In genomic region chr17:42325026-42325425, GRCh38 we compare ENCODE assay signal across 9 cellular contexts. TPM values are rescaled to one million over a fixed set of nuclear protein-coding genes. Genes with fewer than 3 reads are reported as not detected.
DNase-seq lines count a peak whose midpoint lies in the region; ATAC-seq and TF ChIP-seq lines count a peak whose summit lies in the region.
"Had no signal": no experiment of that assay in that cellular context is flagged by ENCODE, and none has a peak within 500 bp of the region (broad histone marks: within the 10 kb centered on the region; RNA-seq: fewer than 3 reads in every experiment).

No MANE protein-coding gene starts in this region.

- H3K4me3 ChIP-seq in aorta (ENCODE audit: low read length in 2 of 2) (no peak overlapping the region), OCI-LY7 (ENCODE audit: low read depth, low read length, poor library complexity, severe bottlenecking) (no peak overlapping the region)

- BruUV-seq in OCI-LY7 (replicated peaks; lab: Mats Ljungman, UMichigan): no TSS peak

- H3K4me2 ChIP-seq in OCI-LY7 (ENCODE audit: low read length): no peak overlapping the region

- H3K36me3 ChIP-seq in aorta (ENCODE audit: control insufficient read depth in 1 of 2, insufficient read depth in 2 of 2, low read length in 1 of 2): peaks cover 0 to 5% of the 10 kb centered on the region in 2 donors
- peaks cover 6% of the 10 kb centered on the region; the same call in 1 of the 2 replicates for H3K36me3 ChIP-seq in OCI-LY7 (ENCODE audit: insufficient read depth, low read length)

- H3K27ac ChIP-seq in aorta (ENCODE audit: low read depth in 1 of 2, low read length in 2 of 2): peak overlapping the region; percentile 22 to 65
- no peak overlapping the region for H3K27ac ChIP-seq in OCI-LY7 (ENCODE audit: low read depth, low read length, poor library complexity, severe bottlenecking)

- 15% methylated on average over 7 of the region's 7 CpGs for WGBS in aorta, 2 donors

- intact Hi-C loops in left ventricle myocardium superior (cut with micrococcal nuclease): loop anchor here (10.0 kb wide), 3 partner anchors 80 to 190 kb away; no protein-coding TSS in a partner anchor
- intact Hi-C loops in Right ventricle myocardium inferior (cut with DNase I): no loop called here
- intact Hi-C loops in aorta (cut with DNase I): loop anchor here (2.0 to 5.0 kb wide), 3 partner anchors 62 to 196 kb away; partner anchors contain the start of gene STAT3 (in 1 of the 2)
- intact Hi-C loops in OCI-LY7 (cut with micrococcal nuclease; ENCODE audit: unreplicated experiment): no loop called here

- H3K4me1 ChIP-seq in aorta (ENCODE audit: control insufficient read depth in 1 of 2, insufficient read depth in 2 of 2, low read length in 2 of 2) (no peaks in the 10 kb centered on the region), OCI-LY7 (ENCODE audit: insufficient read depth, low read length, poor library complexity, severe bottlenecking) (peaks cover 8% of the 10 kb centered on the region)

- H4K20me1 ChIP-seq in OCI-LY7 (ENCODE audit: insufficient read depth, low read length): no peaks in the 10 kb centered on the region

- H3K9me3 ChIP-seq in aorta (ENCODE audit: control insufficient read depth, low read length): no peaks in the 10 kb centered on the region
- H3K9me3 ChIP-seq in OCI-LY7 (ENCODE audit: low read length): no peaks in the 10 kb centered on the region

- H3K79me2 ChIP-seq in OCI-LY7 (ENCODE audit: insufficient read depth, low read depth, low read length): no peaks in the 10 kb centered on the region

- ATAC-seq in left ventricle myocardium superior: peak; percentile 43
- ATAC-seq in Right ventricle myocardium inferior: no peak
- ATAC-seq in aorta (ENCODE audit: low FRiP score): peak; percentile 68
- ATAC-seq in HG02884 (IDR thresholded peaks at IDR 0.05; ENCODE audit: unreplicated experiment): no peak

- TF ChIP-seq CTCF in OCI-LY7 (conservative IDR thresholded peaks at IDR 0.05; ENCODE audit: low read length): no peak

- POLR2A ChIA-PET in OCI-LY7 (lab: Charles Lee): interaction anchor here (0.7 kb wide), 1 partner anchor 157 kb away, joined by 3 read pairs; no protein-coding TSS in a partner anchor

- DNase-seq in left ventricle myocardium superior: no peak
- no peak for DNase-seq in Right ventricle myocardium inferior (ENCODE audit: missing footprints)
- DNase-seq in astrocyte of the hippocampus (ENCODE audit: low read depth, low spot score): peak; percentile 96
- peak; percentile 92 for DNase-seq in kidney tubule cell (ENCODE audit: low spot score)
- DNase-seq in aorta: peak; percentile 75 to 81
- DNase-seq in SHP77 (lab: John Stamatoyannopoulos, UW): no peak
- DNase-seq in OCI-LY7 (ENCODE audit: low spot score): no peak
- DNase-seq: central memory CD4-positive, alpha-beta T cell had no signal

- CTCF ChIA-PET in OCI-LY7 (lab: Charles Lee; ENCODE audit: unreplicated experiment): no interaction called here

- no peaks in the 10 kb centered on the region for H3K9me2 ChIP-seq in OCI-LY7 (ENCODE audit: insufficient read depth, low read length)

- H3K27me3 ChIP-seq in aorta (ENCODE audit: control insufficient read depth in 1 of 2, insufficient read depth in 2 of 2, low read length in 1 of 2): no peaks in the 10 kb centered on the region

- no peak overlapping the region for H2AFZ ChIP-seq in OCI-LY7 (ENCODE audit: low read length)

RNA-seq across cellular contexts. Expression of gene STAT5A, which starts 36.7 kb away (rescaled TPM):
- total RNA-seq in left ventricle myocardium superior (13.8 TPM), Right ventricle myocardium inferior (14.6 TPM), aorta (10 to 100 TPM; 42.1 to 63.2 TPM), OCI-LY7 (2022) (7.9 TPM in 2 replicates)
- polyA plus RNA-seq in aorta: 10 to 100 TPM; 10.9 to 20.8 TPM
- total RNA-seq in OCI-LY7 (2014; rRNA removed; shearing (Covaris generic)): 1.9 and 3.8 TPM in 2 replicates

RNA-seq across cellular contexts. Expression of gene STAT5B, which starts 48.8 kb away (rescaled TPM):
- 33.4 TPM for total RNA-seq in left ventricle myocardium superior
- total RNA-seq in Right ventricle myocardium inferior: 32.9 TPM
- total RNA-seq in aorta: 100 to 1,000 TPM in 1 of 2 donors, 10 to 100 TPM in 1; 78.0 to 106 TPM
- 10 to 100 TPM; 18.0 to 54.6 TPM for polyA plus RNA-seq in aorta
- 32.4 and 33.3 TPM in 2 replicates for total RNA-seq in OCI-LY7 (2014; rRNA removed; shearing (Covaris generic))
- 46.7 and 50.5 TPM in 2 replicates for total RNA-seq in OCI-LY7 (2022)

Comparison
In these comparisons a context has a peak if more than half of its experiments do, and no peak if none do; other contexts are left out.
1. ATAC-seq: peak in left ventricle myocardium superior (single experiment) and aorta (single experiment); none in Right ventricle myocardium inferior (single experiment) and HG02884 (single experiment).
2. intact Hi-C loops: an anchor here in left ventricle myocardium superior (10.0 kb wide) and aorta (2.0 to 5.0 kb wide); none called in Right ventricle myocardium inferior and OCI-LY7.
3. DNase-seq: peak in astrocyte of the hippocampus (single experiment), kidney tubule cell (single experiment) and aorta (2 of 2); none in left ventricle myocardium superior (single experiment), Right ventricle myocardium inferior (single experiment), SHP77 (0 of 2) and OCI-LY7 (single experiment).